8 cellular contexts compared by ENCODE assay signal in genomic region chr3:186746008-186746407, GRCh38.
DNase-seq lines count a peak whose midpoint lies in the region; ATAC-seq, FAIRE-seq and TF ChIP-seq lines count a peak whose summit lies in the region.

No MANE protein-coding gene starts in this region.

- no peak for ATAC-seq in HG03354 (IDR thresholded peaks at IDR 0.05; ENCODE audit: poor library complexity, severe bottlenecking, unreplicated experiment)

- no peak for TF ChIP-seq CTCF in fibroblast of mammary gland (conservative IDR thresholded peaks at IDR 0.05; ENCODE audit: control insufficient read depth, insufficient read depth, low read depth, low read length)

- FAIRE-seq in RCC 7860 (lab: Jason Lieb, UNC), result no peak

- no peak overlapping the region for H3K4me3 ChIP-seq in fibroblast of mammary gland (ENCODE audit: control insufficient read depth, low read depth, low read length)

- DNase-seq in GM04504 (ENCODE audit: low read depth), result peak; percentile 55
- DNase-seq in RCC 7860 (ENCODE audit: low spot score), result peak; percentile 23
- peak; percentile 43 for DNase-seq in fibroblast of mammary gland (ENCODE audit: low read depth)
- DNase-seq in non-pigmented ciliary epithelial cell (ENCODE audit: low read depth), result peak; percentile 46
- no peak for DNase-seq in NCI-H82 treated with DMSO at 0.1 percent for 48 hours (lab: John Stamatoyannopoulos, UW; ENCODE audit: unreplicated experiment)
- DNase-seq in NCI-H1105 (lab: John Stamatoyannopoulos, UW), result no peak
- no peak for DNase-seq in SHP77 treated with DMSO at 0.1 percent for 48 hours (lab: John Stamatoyannopoulos, UW)

Comparison
In these comparisons a context has a peak if more than half of its experiments do, and no peak if none do; other contexts are left out.
1. DNase-seq: peak in GM04504 (single experiment), RCC 7860 (single experiment), fibroblast of mammary gland (single experiment) and non-pigmented ciliary epithelial cell (single experiment); none in NCI-H82 treated with DMSO at 0.1 percent for 48 hours (single experiment), NCI-H1105 (single experiment) and SHP77 treated with DMSO at 0.1 percent for 48 hours (single experiment).